Comparison of ENCODE assay signal across 15 cellular contexts in the genomic region with DNA sequence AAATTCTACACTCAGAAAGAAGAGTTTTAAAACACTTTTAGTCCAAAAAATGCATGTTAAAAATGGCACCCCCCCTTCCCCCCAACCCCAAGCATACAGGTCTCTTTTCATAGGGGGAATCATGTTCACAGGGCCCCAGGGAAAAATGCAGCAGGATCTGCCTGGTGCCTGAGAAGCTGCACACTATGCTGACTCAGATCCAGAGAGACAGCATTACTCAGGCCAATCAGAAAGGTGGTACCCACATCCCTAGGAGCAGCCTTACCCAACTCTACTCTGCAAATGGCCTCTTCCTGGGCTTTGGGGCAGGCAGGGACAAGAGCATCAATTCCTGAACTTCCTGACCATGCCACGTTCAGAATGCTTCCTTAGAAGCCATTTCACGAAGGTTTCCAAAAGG.
A peak's percentile ranks its signal among the peaks of the same experiment; 100 is the strongest.
DNase-seq lines count a peak whose midpoint lies in the region; ATAC-seq, FAIRE-seq and TF ChIP-seq lines count a peak whose summit lies in the region.
"Had no signal": no experiment of that assay in that cellular context is flagged by ENCODE, and none has a peak within 500 bp of the region (broad histone marks: within the 10 kb centered on the region; RNA-seq: fewer than 3 reads in every experiment).

No MANE protein-coding gene starts in this region.

- peak overlapping the region in 1 of 10 donors; percentile 11 for H3K4me3 Mint-ChIP-seq in naive thymus-derived CD8-positive, alpha-beta T cell
- H3K4me3 Mint-ChIP-seq: activated naive CD4-positive, alpha-beta T cell treated with anti-CD3 and anti-CD28 coated beads, Interleukin-2, amount 10 ng/mL, durations not matched to agents 7 days and 5 days had no signal

- TF ChIP-seq POLR2A in GM12892 (IDR thresholded peaks at IDR 0.05; ENCODE audit: low read depth, low read length), result no peak

- FAIRE-seq in GM12892 (lab: Jason Lieb, UNC), result peak; percentile 91
- no peak for FAIRE-seq in D721Med (lab: Jason Lieb, UNC)
- FAIRE-seq: HTR-8/SVneo had no signal

- POLR2A ChIA-PET in RWPE1 (lab: Yijun Ruan, JAX; ENCODE audit: low non-redundant PET), result no interaction called here
- POLR2A ChIA-PET in naive thymus-derived CD8-positive, alpha-beta T cell (lab: Charles Lee), result interaction anchor here (1.1 kb wide), 1 partner anchor 13 kb away, joined by 4 read pairs; no protein-coding TSS in a partner anchor

- H3K27ac Mint-ChIP-seq in naive thymus-derived CD8-positive, alpha-beta T cell, result peak overlapping the region in 4 of 10 donors; percentile 5 to 90 (median 62)

- ATAC-seq in HG03457 (IDR thresholded peaks at IDR 0.05; ENCODE audit: unreplicated experiment), result no peak
- ATAC-seq in naive thymus-derived CD8-positive, alpha-beta T cell, result no peak

- no peaks in the 10 kb centered on the region for H3K36me3 ChIP-seq in BLaER1 treated with 17β-estradiol and CSF1 and Interleukin-3, amounts not matched to agents 10 nM and 100 nM
- H3K36me3 ChIP-seq: right lobe of liver, uterus had no signal

- H3K4me1 Mint-ChIP-seq in naive thymus-derived CD8-positive, alpha-beta T cell, result peaks cover 24 to 58% (median 46%) of the 10 kb centered on the region in 4 donors

- no peaks in the 10 kb centered on the region for H3K27me3 Mint-ChIP-seq in naive thymus-derived CD8-positive, alpha-beta T cell
- H3K27me3 Mint-ChIP-seq: activated naive CD4-positive, alpha-beta T cell treated with anti-CD3 and anti-CD28 coated beads, Interleukin-2, amount 10 ng/mL, durations not matched to agents 7 days and 5 days had no signal

- peaks cover 50 to 71% (median 58%) of the 10 kb centered on the region in 10 experiments for H3K4me1 ChIP-seq in BLaER1 treated with 17β-estradiol and CSF1 and Interleukin-3, amounts not matched to agents 10 nM and 100 nM
- H3K4me1 ChIP-seq: right lobe of liver, uterus had no signal

- H3K4me2 ChIP-seq in BLaER1 treated with 17β-estradiol and CSF1 and Interleukin-3, amounts not matched to agents 10 nM and 100 nM, result peak overlapping the region in 10 of 11 experiments; percentile 58 to 95 (median 90); a peak in 18 of 22 replicates

- peak overlapping the region in 2 of 11 experiments; percentile 6 to 32; a peak in 3 of 22 replicates for H3K9ac ChIP-seq in BLaER1 treated with 17β-estradiol and CSF1 and Interleukin-3, amounts not matched to agents 10 nM and 100 nM

- H4K20me1 ChIP-seq in BLaER1 treated with 17β-estradiol and CSF1 and Interleukin-3, amounts not matched to agents 10 nM and 100 nM, result no peaks in the 10 kb centered on the region

- H3K27me3 ChIP-seq in BLaER1 treated with 17β-estradiol and CSF1 and Interleukin-3, amounts not matched to agents 10 nM and 100 nM, result no peaks in the 10 kb centered on the region
- H3K27me3 ChIP-seq: right lobe of liver, uterus had no signal

- no peak for TF ChIP-seq CTCF in RWPE1 (conservative IDR thresholded peaks at IDR 0.05; ENCODE audit: low read depth)
- TF ChIP-seq CTCF in D721Med (IDR thresholded peaks at IDR 0.05; ENCODE audit: insufficient read depth, missing control alignments), result no peak

- no peaks in the 10 kb centered on the region for H3K9me3 Mint-ChIP-seq in naive thymus-derived CD8-positive, alpha-beta T cell
- H3K9me3 Mint-ChIP-seq: activated naive CD4-positive, alpha-beta T cell treated with anti-CD3 and anti-CD28 coated beads, Interleukin-2, amount 10 ng/mL, durations not matched to agents 7 days and 5 days had no signal

- DNase-seq in GM12892 (ENCODE audit: insufficient read length), result no peak
- peak; percentile 36 for DNase-seq in RWPE1 (ENCODE audit: low spot score)
- DNase-seq in fibroblast of peridontal ligament (ENCODE audit: extremely low read depth), result peak; percentile 13
- DNase-seq in NCI-H1417 treated with DMSO at 0.1 percent for 48 hours (lab: John Stamatoyannopoulos, UW), result no peak
- DNase-seq in D721Med (ENCODE audit: insufficient read length, low spot score), result no peak
- no peak for DNase-seq in naive thymus-derived CD8-positive, alpha-beta T cell
- DNase-seq: activated naive CD4-positive, alpha-beta T cell treated with anti-CD3 and anti-CD28 coated beads, Interleukin-2, amount 10 ng/mL, durations not matched to agents 7 days and 5 days; hippocampal formation; NCI-H2029 treated with DMSO at 0.1 percent for 48 hours; right lobe of liver had no signal

- no peak overlapping the region for H3K4me3 ChIP-seq in BLaER1 treated with 17β-estradiol and CSF1 and Interleukin-3, amounts not matched to agents 10 nM and 100 nM
- H3K4me3 ChIP-seq: right lobe of liver, uterus had no signal

- peak overlapping the region in 7 of 11 experiments; percentile 91 to 97 (median 95); a peak in 12 of 22 replicates for H3K27ac ChIP-seq in BLaER1 treated with 17β-estradiol and CSF1 and Interleukin-3, amounts not matched to agents 10 nM and 100 nM
- H3K27ac ChIP-seq in RWPE1, result peak overlapping the region; percentile 63
- H3K27ac ChIP-seq: right lobe of liver, uterus, VCaP had no signal

- no peaks in the 10 kb centered on the region for H3K36me3 Mint-ChIP-seq in naive thymus-derived CD8-positive, alpha-beta T cell

- CTCF ChIA-PET in RWPE1 (lab: Yijun Ruan, JAX), result no interaction called here

- H3K9me3 ChIP-seq in BLaER1 treated with 17β-estradiol and CSF1 and Interleukin-3, amounts not matched to agents 10 nM and 100 nM (replicated peaks in 1 of 11), result no peaks in the 10 kb centered on the region
- H3K9me3 ChIP-seq: right lobe of liver, uterus had no signal

Comparison
In these comparisons a context has a peak if more than half of its experiments do, and no peak if none do; other contexts are left out.
1. DNase-seq: peak in RWPE1 (single experiment) and fibroblast of peridontal ligament (single experiment); none in GM12892 (single experiment), NCI-H1417 treated with DMSO at 0.1 percent for 48 hours (single experiment), D721Med (single experiment) and naive thymus-derived CD8-positive, alpha-beta T cell (0 of 10).